8 cellular contexts compared by ENCODE assay signal in genomic region chr15:64825431-64826294, GRCh38. TPM values are rescaled to one million over a fixed set of nuclear protein-coding genes. Genes with fewer than 3 reads are reported as not detected.
DNase-seq lines count a peak whose midpoint lies in the region; ATAC-seq, FAIRE-seq and TF ChIP-seq lines count a peak whose summit lies in the region.

TSS of gene PIF1 (minus strand) at chr15:64825647. CDS start at chr15:64824335, 1,312 bp downstream.

- in situ Hi-C loops in GM18951 (cut with MboI; ENCODE audit: low sequenced_read_pairs, unreplicated experiment) = no loop called here
- in situ Hi-C loops in mammary epithelial cell (cut with MboI; ENCODE audit: low sequenced_read_pairs in 2 of 2) = no loop called here

- peak within 1 kb of the TSS; percentile 94 for H3K4me2 ChIP-seq in mammary epithelial cell (ENCODE audit: insufficient read depth, low read depth, low read length)

- peak within 1 kb of the TSS; percentile 71 for H3K9ac ChIP-seq in mammary epithelial cell (ENCODE audit: insufficient read depth, low read length)
- H3K9ac ChIP-seq in iPS-20b (ENCODE audit: low read depth, low read length) = peak within 1 kb of the TSS; percentile 92

- peaks cover 26% of the 10 kb centered on the region for H3K79me2 ChIP-seq in mammary epithelial cell (ENCODE audit: insufficient read depth, low read length)

- no peak for TF ChIP-seq CTCF in WERI-Rb-1 (IDR thresholded peaks at IDR 0.05; ENCODE audit: low read depth, low read length)
- no peak for TF ChIP-seq CTCF in mammary epithelial cell (conservative IDR thresholded peaks at IDR 0.05 in 1 of 2, IDR thresholded peaks at IDR 0.05 in 1 of 2; ENCODE audit: extremely low read depth in 1 of 2, insufficient read depth in 1 of 2, low read depth in 1 of 2, low read length in 2 of 2)

- TSS peak; percentile 64 for BruUV-seq in mammary epithelial cell (replicated peaks; lab: Mats Ljungman, UMichigan)

- H3K27me3 ChIP-seq in WERI-Rb-1 (ENCODE audit: insufficient read depth, low read depth, severe bottlenecking) (no peaks in the 10 kb centered on the region), mammary epithelial cell (ENCODE audit: insufficient read depth, low read length) (no peaks in the 10 kb centered on the region), iPS-20b (ENCODE audit: insufficient read depth, low read length) (peaks cover 5% of the 10 kb centered on the region; the same call in 1 of the 2 replicates), small intestine (ENCODE audit: control insufficient read depth in 2 of 2, insufficient read depth in 2 of 2, low read length in 2 of 2) (no peaks in the 10 kb centered on the region)

- H3K27ac ChIP-seq in WERI-Rb-1 (peak within 1 kb of the TSS; percentile 80), mammary epithelial cell (ENCODE audit: insufficient read depth, low read depth, low read length) (peak within 1 kb of the TSS; percentile 68), iPS-20b (ENCODE audit: low read length) (peak within 1 kb of the TSS; percentile 48), small intestine (ENCODE audit: low read depth in 1 of 2, low read length in 1 of 2) (peak within 1 kb of the TSS in 1 of 2 donors; percentile 73)

- CTCF ChIA-PET in mammary epithelial cell (lab: Charles Lee; ENCODE audit: low non-redundant PET) = no interaction called here

- no peaks in the 10 kb centered on the region for H3K9me3 ChIP-seq in WERI-Rb-1 (ENCODE audit: severe bottlenecking)
- no peaks in the 10 kb centered on the region for H3K9me3 ChIP-seq in mammary epithelial cell (replicated peaks; ENCODE audit: insufficient read depth, low read length)
- H3K9me3 ChIP-seq in iPS-20b (ENCODE audit: insufficient read depth, low read depth, low read length) = no peaks in the 10 kb centered on the region
- H3K9me3 ChIP-seq in small intestine (ENCODE audit: control insufficient read depth, low read depth) = no peaks in the 10 kb centered on the region

- H3K36me3 ChIP-seq in WERI-Rb-1 (peaks cover 11% of the 10 kb centered on the region), mammary epithelial cell (ENCODE audit: insufficient read depth, low read length) (peaks cover 5% of the 10 kb centered on the region), iPS-20b (ENCODE audit: insufficient read depth, low read depth, low read length) (peaks cover 23% of the 10 kb centered on the region), small intestine (ENCODE audit: control insufficient read depth in 2 of 2, insufficient read depth in 2 of 2, low read length in 2 of 2) (no peaks in the 10 kb centered on the region)

- H3K4me3 ChIP-seq in WERI-Rb-1 (ENCODE audit: low read depth, low read length) (peak within 1 kb of the TSS; percentile 86), mammary epithelial cell (replicated peaks in 1 of 3; ENCODE audit: insufficient read depth in 1 of 3, low read depth in 2 of 3, low read length in 3 of 3) (peak within 1 kb of the TSS; percentile 54 to 67 (median 60)), iPS-20b (ENCODE audit: low read length) (peak within 1 kb of the TSS; percentile 87), small intestine (ENCODE audit: low read depth in 1 of 2, low read length in 2 of 2) (peak within 1 kb of the TSS; percentile 19 to 48)

- H3K4me1 ChIP-seq in mammary epithelial cell (ENCODE audit: insufficient read depth, low read length) (peaks cover 16% of the 10 kb centered on the region), iPS-20b (ENCODE audit: insufficient read depth, low read length) (no peaks in the 10 kb centered on the region; the same call in 1 of the 2 replicates), small intestine (ENCODE audit: control insufficient read depth in 2 of 2, insufficient read depth in 1 of 2, low read depth in 1 of 2, low read length in 1 of 2) (no peaks in the 10 kb centered on the region)

- H4K20me1 ChIP-seq in mammary epithelial cell (ENCODE audit: insufficient read depth, low read length) = no peaks in the 10 kb centered on the region

- DNase-seq in AG08396 (ENCODE audit: low spot score) (peak; percentile 95), NCI-H2227 treated with DMSO at 0.1 percent for 48 hours (lab: John Stamatoyannopoulos, UW) (peak; percentile 95), WERI-Rb-1 (peak; percentile 95), mammary epithelial cell (peak; percentile 98), small intestine (peak; percentile 98)

- no peak for FAIRE-seq in small intestine (lab: Jason Lieb, UNC)

- dilution Hi-C loops in mammary epithelial cell (cut with HindIII; ENCODE audit: low sequenced_read_pairs) = no loop called here

- TF ChIP-seq POLR2A in GM18951 (IDR thresholded peaks at IDR 0.05; ENCODE audit: extremely low read depth, insufficient read depth, insufficient read length) = peak; percentile 84

- ATAC-seq in HG03175 (IDR thresholded peaks at IDR 0.05; ENCODE audit: unreplicated experiment) = peak; percentile 85

- WGBS in mammary epithelial cell (ENCODE audit: low coverage, missing lambda C conversion rate) = 2% methylated on average over 27 of the region's 35 CpGs
- WGBS in small intestine, 3 donors = 5 to 8% (median 6%) methylated on average over 35 of the region's 35 CpGs

- H2AFZ ChIP-seq in mammary epithelial cell (ENCODE audit: low read depth, low read length) = peak within 1 kb of the TSS; percentile 91

- intact Hi-C loops in mammary epithelial cell (cut with micrococcal nuclease) = no loop called here

RNA-seq across cellular contexts. Expression of gene PIF1, which starts in this region (rescaled TPM):
- 10 to 100 TPM in 1 of 2 donors, under 1 TPM in 1; 0.83 to 17.3 TPM for total RNA-seq in mammary epithelial cell
- 10.7 TPM for polyA plus RNA-seq in mammary epithelial cell
- polyA minus RNA-seq in mammary epithelial cell = 7.1 TPM
- 10 to 100 TPM in 1 of 3 donors, under 1 TPM in 2; 0.45 to 11.7 (median 0.81) TPM for polyA plus RNA-seq in small intestine

Comparison
In these comparisons a context has a peak if more than half of its experiments do, and no peak if none do; other contexts are left out.
1. H3K4me3 ChIP-seq: peak in every context shown above with its lines; median percentile 87 in iPS-20b; 86 in WERI-Rb-1; 60 in mammary epithelial cell; 34 in small intestine.